In the genomic region with DNA sequence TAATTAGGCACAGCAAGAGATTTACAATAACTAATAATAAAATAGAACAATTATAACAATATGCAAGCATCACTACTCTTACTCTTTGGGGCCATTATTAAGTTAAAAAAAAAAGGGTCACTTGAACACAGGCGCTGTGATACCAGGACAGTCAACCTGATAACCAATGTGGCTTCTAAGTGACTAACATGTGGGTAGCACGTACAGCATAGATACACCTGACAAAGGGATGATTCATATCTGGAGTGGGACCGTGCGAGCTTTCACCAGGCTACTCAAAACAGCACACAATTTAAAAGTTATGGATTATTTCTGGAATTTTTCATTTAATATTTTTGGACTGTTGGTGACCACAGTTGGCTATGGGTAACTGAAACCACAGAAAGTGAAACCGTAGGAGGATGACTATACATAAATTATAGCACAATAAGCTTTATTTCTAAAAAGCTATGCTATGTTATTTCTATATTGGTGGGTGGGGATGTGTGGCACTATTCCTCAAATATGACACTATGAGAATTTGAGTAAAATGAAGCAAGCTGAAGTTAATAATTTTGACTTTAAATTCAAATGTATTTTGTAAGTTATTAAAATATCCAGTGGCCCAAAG, we compare ENCODE assay signal across 10 cellular contexts.
DNase-seq lines count a peak whose midpoint lies in the region; ATAC-seq and TF ChIP-seq lines count a peak whose summit lies in the region.
"Had no signal": no experiment of that assay in that cellular context is flagged by ENCODE, and none has a peak within 500 bp of the region (broad histone marks: within the 10 kb centered on the region; RNA-seq: fewer than 3 reads in every experiment).

No MANE protein-coding gene starts in this region.

- peaks cover 28% of the 10 kb centered on the region for H3K36me3 Mint-ChIP-seq in activated CD4-positive, alpha-beta memory T cell treated with anti-CD3 and anti-CD28 coated beads for 36 hours
- peaks cover 13% of the 10 kb centered on the region for H3K36me3 Mint-ChIP-seq in neural progenitor cell

- no peaks in the 10 kb centered on the region for H3K79me2 ChIP-seq in neural progenitor cell (ENCODE audit: low read depth)

- peaks cover 10% of the 10 kb centered on the region for H3F3A ChIP-seq in neural progenitor cell (ENCODE audit: low read depth)

- peaks cover 15% of the 10 kb centered on the region for H3K4me1 ChIP-seq in neural progenitor cell
- peaks cover 1% of the 10 kb centered on the region for H3K4me1 ChIP-seq in body of pancreas
- H3K4me1 ChIP-seq: BE2C had no signal

- in situ Hi-C loops in KBM-7 (cut with MboI; ENCODE audit: low pct_unique_long_range_greater_than_20kb, low sequenced_read_pairs) = no loop called here

- no peak overlapping the region for H3K27ac Mint-ChIP-seq in activated CD4-positive, alpha-beta memory T cell treated with anti-CD3 and anti-CD28 coated beads for 36 hours
- no peak overlapping the region for H3K27ac Mint-ChIP-seq in neural progenitor cell

- CTCF ChIA-PET in activated CD4-positive, alpha-beta memory T cell treated with anti-CD3 and anti-CD28 coated beads for 36 hours (lab: Charles Lee) = interaction anchor here (0.6 to 1.0 kb wide), 2 partner anchors 258 to 664 kb away, joined by 3 to 4 read pairs; no protein-coding TSS in a partner anchor

- H3K9ac ChIP-seq in neural progenitor cell = no peak overlapping the region

- WGBS in body of pancreas, 2 donors = 87 to 95% methylated on average over 5 of the region's 5 CpGs

- H3K4me3 Mint-ChIP-seq in activated CD4-positive, alpha-beta memory T cell treated with anti-CD3 and anti-CD28 coated beads for 36 hours = no peak overlapping the region
- H3K4me3 Mint-ChIP-seq in neural progenitor cell = no peak overlapping the region

- POLR2A ChIA-PET in activated CD4-positive, alpha-beta memory T cell treated with anti-CD3 and anti-CD28 coated beads for 36 hours (lab: Charles Lee) = interaction anchor here (0.6 to 1.8 kb wide), 3 partner anchors 114 to 881 kb away, joined by 3 to 5 read pairs (median 3); a partner anchor contains a TSS

- H3K9me3 ChIP-seq in neural progenitor cell (ENCODE audit: low read depth) (peaks cover 11% of the 10 kb centered on the region), body of pancreas (no peaks in the 10 kb centered on the region)
- H3K9me3 ChIP-seq: BE2C had no signal

- H3K27ac ChIP-seq in neural progenitor cell (no peak overlapping the region), body of pancreas (no peak overlapping the region)

- H3K4me3 ChIP-seq in neural progenitor cell (no peak overlapping the region), body of pancreas (no peak overlapping the region)

- no peaks in the 10 kb centered on the region for H3K27me3 Mint-ChIP-seq in activated CD4-positive, alpha-beta memory T cell treated with anti-CD3 and anti-CD28 coated beads for 36 hours
- H3K27me3 Mint-ChIP-seq in neural progenitor cell (ENCODE audit: insufficient read depth, low read depth) = no peaks in the 10 kb centered on the region

- H4K20me1 ChIP-seq in neural progenitor cell (ENCODE audit: low read depth) = no peaks in the 10 kb centered on the region

- no peak for TF ChIP-seq POLR2A in body of pancreas (IDR thresholded peaks at IDR 0.05)

- no peak overlapping the region for H3K4me2 ChIP-seq in neural progenitor cell

- intact Hi-C loops in activated CD4-positive, alpha-beta memory T cell treated with anti-CD3 and anti-CD28 coated beads for 36 hours (cut with micrococcal nuclease) = loop anchor here (1.0 to 5.0 kb wide), 5 partner anchors 16 to 255 kb away; a partner anchor contains a TSS
- intact Hi-C loops in body of pancreas (cut with DNase I) = no loop called here

- no peak overlapping the region for H2AFZ ChIP-seq in neural progenitor cell (replicated peaks)

- DNase-seq in stimulated activated CD4-positive, alpha-beta T cell treated with anti-CD3 and anti-CD28 coated beads, Interleukin-12 subunit alpha, Interleukin-12 subunit beta, amount 100 ng/mL, for 48 hours (ENCODE audit: low read depth in 2 of 3, low spot score in 1 of 3) = peak; percentile 26 to 33 (median 29)
- no peak for DNase-seq in stimulated activated CD4-positive, alpha-beta T cell treated with anti-CD3 and anti-CD28 coated beads, Interleukin-12 subunit alpha, Interleukin-12 subunit beta, amount 100 ng/mL, for 4 hours
- peak; percentile 72 for DNase-seq in activated CD4-positive, alpha-beta memory T cell treated with anti-CD3 and anti-CD28 coated beads for 36 hours
- DNase-seq in KBM-7 = no peak
- DNase-seq in neural progenitor cell (ENCODE audit: low spot score) = no peak
- no peak for DNase-seq in activated gamma-delta T cell (lab: John Stamatoyannopoulos, UW)
- DNase-seq in body of pancreas = no peak
- DNase-seq: BE2C, SHP77 had no signal

- TF ChIP-seq CTCF in neural progenitor cell (IDR thresholded peaks at IDR 0.05) = no peak
- no peak for TF ChIP-seq CTCF in body of pancreas (IDR thresholded peaks at IDR 0.05)

- ATAC-seq in HG02981 (IDR thresholded peaks at IDR 0.05; ENCODE audit: unreplicated experiment) = peak; percentile 100
- ATAC-seq in body of pancreas = no peak

- H3K36me3 ChIP-seq in neural progenitor cell (no peaks in the 10 kb centered on the region), body of pancreas (replicated peaks in 1 of 2; ENCODE audit: insufficient read depth in 1 of 2, low read depth in 2 of 2) (no peaks in the 10 kb centered on the region)
- H3K36me3 ChIP-seq: BE2C had no signal

- H3K4me1 Mint-ChIP-seq in activated CD4-positive, alpha-beta memory T cell treated with anti-CD3 and anti-CD28 coated beads for 36 hours (ENCODE audit: low read depth) = peaks cover 13% of the 10 kb centered on the region
- H3K4me1 Mint-ChIP-seq in neural progenitor cell = peaks cover 12% of the 10 kb centered on the region

- H3K27me3 ChIP-seq in neural progenitor cell (no peaks in the 10 kb centered on the region), body of pancreas (no peaks in the 10 kb centered on the region)
- H3K27me3 ChIP-seq: BE2C had no signal

- H3K9me3 Mint-ChIP-seq in activated CD4-positive, alpha-beta memory T cell treated with anti-CD3 and anti-CD28 coated beads for 36 hours = no peaks in the 10 kb centered on the region
- H3K9me3 Mint-ChIP-seq in neural progenitor cell = peaks cover 2% of the 10 kb centered on the region

Comparison
In these comparisons a context has a peak if more than half of its experiments do, and no peak if none do; other contexts are left out.
1. DNase-seq: peak in stimulated activated CD4-positive, alpha-beta T cell treated with anti-CD3 and anti-CD28 coated beads, Interleukin-12 subunit alpha, Interleukin-12 subunit beta, amount 100 ng/mL, for 48 hours (3 of 3) and activated CD4-positive, alpha-beta memory T cell treated with anti-CD3 and anti-CD28 coated beads for 36 hours (single experiment); none in stimulated activated CD4-positive, alpha-beta T cell treated with anti-CD3 and anti-CD28 coated beads, Interleukin-12 subunit alpha, Interleukin-12 subunit beta, amount 100 ng/mL, for 4 hours (single experiment), KBM-7 (single experiment), neural progenitor cell (single experiment), activated gamma-delta T cell (single experiment) and body of pancreas (0 of 4).